In genomic region chr14:79496701-79497100, GRCh38 we compare ENCODE assay signal across 24 cellular contexts.
DNase-seq lines count a peak whose midpoint lies in the region; ATAC-seq and TF ChIP-seq lines count a peak whose summit lies in the region.
"Had no signal": no experiment of that assay in that cellular context is flagged by ENCODE, and none has a peak within 500 bp of the region (broad histone marks: within the 10 kb centered on the region; RNA-seq: fewer than 3 reads in every experiment).

No MANE protein-coding gene starts in this region.

- no peak overlapping the region for H3K27ac ChIP-seq in heart right ventricle
- H3K27ac ChIP-seq: BLaER1 treated with 17β-estradiol and CSF1 and Interleukin-3, amounts not matched to agents 10 nM and 100 nM; KMS-11; PC-9; SK-N-MC had no signal

- no peak for ATAC-seq in heart right ventricle
- no peak for ATAC-seq in GM21576 (IDR thresholded peaks at IDR 0.05; ENCODE audit: unreplicated experiment)
- ATAC-seq: HCT116 had no signal

- no peaks in the 10 kb centered on the region for H3K4me1 ChIP-seq in heart right ventricle
- H3K4me1 ChIP-seq: BLaER1 treated with 17β-estradiol and CSF1 and Interleukin-3, amounts not matched to agents 10 nM and 100 nM; Caco-2 had no signal

- intact Hi-C loops in heart right ventricle (cut with DNase I) = no loop called here

- TF ChIP-seq CTCF in heart right ventricle (IDR thresholded peaks at IDR 0.05) = no peak

- H3K27me3 ChIP-seq in heart right ventricle = no peaks in the 10 kb centered on the region
- H3K27me3 ChIP-seq: BLaER1 treated with 17β-estradiol and CSF1 and Interleukin-3, amounts not matched to agents 10 nM and 100 nM had no signal

- DNase-seq in LHCN-M2 (ENCODE audit: low read depth) (peak; percentile 40), NCI-H524 treated with DMSO at 0.1 percent for 48 hours (lab: John Stamatoyannopoulos, UW) (peak; percentile 90), hepatic stellate cell (ENCODE audit: low spot score) (peak; percentile 24), NCI-H345 (lab: John Stamatoyannopoulos, UW) (no peak), heart right ventricle (no peak), NCI-H1436 treated with DMSO at 0.1 percent for 48 hours (lab: John Stamatoyannopoulos, UW) (no peak)
- DNase-seq: ACHN; Caco-2; CD4-positive, alpha-beta memory T cell; DMS 273 treated with DMSO at 0.1 percent for 48 hours; DMS79 treated with DMSO at 0.1 percent for 48 hours; GOT3; NCI-H187; NCI-H2107; NCI-H774; PC-9; RPMI8226; SHP77; SW 1271 had no signal

- H3K4me3 ChIP-seq in heart right ventricle = no peak overlapping the region
- H3K4me3 ChIP-seq: BLaER1 treated with 17β-estradiol and CSF1 and Interleukin-3, amounts not matched to agents 10 nM and 100 nM; PC-9; SK-N-MC had no signal

- no peaks in the 10 kb centered on the region for H3K9me3 ChIP-seq in heart right ventricle
- H3K9me3 ChIP-seq: BLaER1 treated with 17β-estradiol and CSF1 and Interleukin-3, amounts not matched to agents 10 nM and 100 nM; Caco-2 had no signal

- 82 to 90% methylated on average over 4 of the region's 4 CpGs for WGBS in heart right ventricle, 2 donors

- no peaks in the 10 kb centered on the region for H3K36me3 ChIP-seq in heart right ventricle
- H3K36me3 ChIP-seq: BLaER1 treated with 17β-estradiol and CSF1 and Interleukin-3, amounts not matched to agents 10 nM and 100 nM had no signal

Comparison
In these comparisons a context has a peak if more than half of its experiments do, and no peak if none do; other contexts are left out.
1. DNase-seq: peak in LHCN-M2 (single experiment), NCI-H524 treated with DMSO at 0.1 percent for 48 hours (single experiment) and hepatic stellate cell (single experiment); none in NCI-H345 (single experiment), heart right ventricle (0 of 2) and NCI-H1436 treated with DMSO at 0.1 percent for 48 hours (single experiment).